29 cellular contexts compared by ENCODE assay signal in genomic region chr9:122546196-122546595, GRCh38. TPM values are rescaled to one million over a fixed set of nuclear protein-coding genes. Genes with fewer than 3 reads are reported as not detected.
"Had no signal": no experiment of that assay in that cellular context is flagged by ENCODE, and none has a peak within 500 bp of the region (broad histone marks: within the 10 kb centered on the region; RNA-seq: fewer than 3 reads in every experiment).

No MANE protein-coding gene starts in this region.

- H3K4me3 ChIP-seq: ovary, skin epidermis, thoracic aorta had no signal

- H3K27ac Mint-ChIP-seq: activated naive CD4-positive, alpha-beta T cell treated with anti-CD3 and anti-CD28 coated beads, Interleukin-2, amount 10 ng/mL, durations not matched to agents 7 days and 5 days; activated naive CD8-positive, alpha-beta T cell treated with anti-CD3 and anti-CD28 coated beads, Interleukin-2, amount 10 ng/mL, durations not matched to agents 7 days and 5 days; mesothelial cell of epicardium; progenitor cell of endocrine pancreas; stimulated activated naive CD8-positive, alpha-beta T cell treated with anti-CD3 and anti-CD28 coated beads, Interleukin-15, Interleukin-2, amounts not matched to agents 100 ng/mL and 50 ng/mL, for 24 hours had no signal

- H3K9me3 ChIP-seq: ovary, thoracic aorta had no signal

- H3K36me3 Mint-ChIP-seq: activated naive CD4-positive, alpha-beta T cell treated with anti-CD3 and anti-CD28 coated beads, Interleukin-2, amount 10 ng/mL, durations not matched to agents 7 days and 5 days; mesothelial cell of epicardium; naive B cell had no signal

- H3K36me3 ChIP-seq: ovary, thoracic aorta had no signal

- H3K9me3 Mint-ChIP-seq: activated naive CD4-positive, alpha-beta T cell treated with anti-CD3 and anti-CD28 coated beads, Interleukin-2, amount 10 ng/mL, durations not matched to agents 7 days and 5 days; activated naive CD8-positive, alpha-beta T cell treated with anti-CD3 and anti-CD28 coated beads, Interleukin-2, amount 10 ng/mL, durations not matched to agents 7 days and 5 days; stimulated activated naive CD8-positive, alpha-beta T cell treated with anti-CD3 and anti-CD28 coated beads, Interleukin-15, Interleukin-2, amounts not matched to agents 100 ng/mL and 50 ng/mL, for 24 hours had no signal

- H3K4me1 Mint-ChIP-seq: activated naive CD4-positive, alpha-beta T cell treated with anti-CD3 and anti-CD28 coated beads, Interleukin-2, amount 10 ng/mL, durations not matched to agents 7 days and 5 days; activated naive CD8-positive, alpha-beta T cell treated with anti-CD3 and anti-CD28 coated beads, Interleukin-2, amount 10 ng/mL, durations not matched to agents 7 days and 5 days; mesothelial cell of epicardium; naive B cell had no signal

- H3K27me3 Mint-ChIP-seq: activated naive CD8-positive, alpha-beta T cell treated with anti-CD3 and anti-CD28 coated beads, Interleukin-2, amount 10 ng/mL, durations not matched to agents 7 days and 5 days; progenitor cell of endocrine pancreas had no signal

- H3K4me3 Mint-ChIP-seq: activated naive CD4-positive, alpha-beta T cell treated with anti-CD3 and anti-CD28 coated beads, Interleukin-2, amount 10 ng/mL, durations not matched to agents 7 days and 5 days; activated naive CD8-positive, alpha-beta T cell treated with anti-CD3 and anti-CD28 coated beads, Interleukin-2, amount 10 ng/mL, durations not matched to agents 7 days and 5 days; mesothelial cell of epicardium; naive B cell; stimulated activated naive CD8-positive, alpha-beta T cell treated with anti-CD3 and anti-CD28 coated beads, Interleukin-15, Interleukin-2, amounts not matched to agents 100 ng/mL and 50 ng/mL, for 24 hours had no signal

- H3K27ac ChIP-seq: ovary, skin epidermis, thoracic aorta, VCaP had no signal

- DNase-seq: activated CD4-positive, alpha-beta T cell treated with anti-CD3 and anti-CD28 coated beads for 48 hours; activated CD4-positive, alpha-beta T cell treated with anti-CD3 and anti-CD28 coated beads, Interleukin-2, amount 50 U/mL, for 48 hours; activated CD8-positive, alpha-beta memory T cell treated with anti-CD3 and anti-CD28 coated beads for 24 hours; activated gamma-delta T cell; activated naive CD4-positive, alpha-beta T cell treated with anti-CD3 and anti-CD28 coated beads, Interleukin-2, amount 10 ng/mL, durations not matched to agents 7 days and 5 days; activated naive CD8-positive, alpha-beta T cell treated with anti-CD3 and anti-CD28 coated beads, Interleukin-2, amount 10 ng/mL, durations not matched to agents 7 days and 5 days; activated T-cell treated with anti-CD3 and anti-CD28 coated beads, Interleukin-2, amount 50 U/mL, for 1 hour; amygdala; central memory CD4-positive, alpha-beta T cell; foreskin fibroblast; head of caudate nucleus; hippocampal formation; naive B cell; ovary; retina; stimulated activated CD4-positive, alpha-beta T cell treated with anti-CD3 and anti-CD28 coated beads, Interleukin-12 subunit alpha, Interleukin-12 subunit beta, amount 100 ng/mL, for 4 hours; stimulated activated CD4-positive, alpha-beta T cell treated with anti-CD3 and anti-CD28 coated beads, Interleukin-4, amount 100 ng/mL, for 1 hour; trophoblast cell had no signal

RNA-seq across cellular contexts. Expression of gene OR1N2, which starts 6.7 kb away (rescaled TPM):
- total RNA-seq: endothelial cell of umbilical vein, fibroblast of lung, lower leg skin, mesothelial cell of epicardium, ovary, progenitor cell of endocrine pancreas, sciatic nerve, subcutaneous adipose tissue had no signal

RNA-seq across cellular contexts. Expression of gene OR1N1, which starts 19.1 kb away (rescaled TPM):
- total RNA-seq: activated naive CD8-positive, alpha-beta T cell treated with anti-CD3 and anti-CD28 coated beads, Interleukin-2, amount 10 ng/mL, durations not matched to agents 7 days and 5 days; endothelial cell of umbilical vein; fibroblast of lung; lower leg skin; mesothelial cell of epicardium; ovary; progenitor cell of endocrine pancreas; sciatic nerve; subcutaneous adipose tissue; thoracic aorta had no signal

RNA-seq across cellular contexts. Expression of gene OR1J4, which starts 27.3 kb away (rescaled TPM):
- total RNA-seq: endothelial cell of umbilical vein, fibroblast of lung, mesothelial cell of epicardium, ovary, progenitor cell of endocrine pancreas, sciatic nerve, subcutaneous adipose tissue, thoracic aorta had no signal

RNA-seq across cellular contexts. Expression of gene OR1J2, which starts 35.6 kb away (rescaled TPM):
- total RNA-seq: activated naive CD8-positive, alpha-beta T cell treated with anti-CD3 and anti-CD28 coated beads, Interleukin-2, amount 10 ng/mL, durations not matched to agents 7 days and 5 days; endothelial cell of umbilical vein; lower leg skin; mesothelial cell of epicardium; ovary; progenitor cell of endocrine pancreas; sciatic nerve; subcutaneous adipose tissue had no signal

RNA-seq across cellular contexts. Expression of gene OR1L8, which starts 37.0 kb away (rescaled TPM):
- total RNA-seq: activated naive CD8-positive, alpha-beta T cell treated with anti-CD3 and anti-CD28 coated beads, Interleukin-2, amount 10 ng/mL, durations not matched to agents 7 days and 5 days; fibroblast of lung; lower leg skin; mesothelial cell of epicardium; progenitor cell of endocrine pancreas; thoracic aorta had no signal
